8 cellular contexts compared by ENCODE assay signal in the genomic region with DNA sequence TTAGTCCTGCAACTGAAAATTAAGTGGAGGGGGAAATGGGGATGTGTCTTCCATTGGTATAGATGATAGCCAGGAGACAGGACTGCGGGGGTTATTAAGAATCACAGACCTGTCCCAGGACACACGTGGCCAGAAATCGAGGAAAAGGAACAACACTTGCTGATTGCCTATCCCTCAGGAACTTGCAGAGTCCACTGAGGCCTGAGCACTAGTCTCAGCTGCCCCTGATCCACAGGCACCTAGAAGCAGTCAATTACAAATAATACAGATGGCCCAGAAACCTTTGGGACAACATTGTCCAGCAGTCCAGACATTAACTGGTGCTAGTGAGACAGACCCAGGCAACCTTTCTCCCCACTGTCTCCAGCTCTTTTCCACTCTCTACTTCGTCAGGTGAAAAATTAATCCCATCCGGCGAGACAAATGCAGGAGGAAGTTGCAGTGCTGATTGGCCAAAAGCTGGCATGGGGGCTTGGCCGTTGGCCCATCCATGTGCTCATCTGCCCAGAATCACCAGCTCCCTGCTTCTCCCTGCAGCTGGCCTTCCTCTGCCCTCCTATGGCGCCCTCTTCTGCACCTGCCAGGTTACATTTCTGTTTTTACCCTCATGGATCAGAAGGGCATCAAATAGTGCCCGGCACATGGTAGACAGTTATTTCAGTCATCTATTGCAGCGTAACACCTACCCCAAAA. TPM values are rescaled to one million over a fixed set of nuclear protein-coding genes. Genes with fewer than 3 reads are reported as not detected.
DNase-seq lines count a peak whose midpoint lies in the region; ATAC-seq, FAIRE-seq and TF ChIP-seq lines count a peak whose summit lies in the region.

No MANE protein-coding gene starts in this region.

- no peak overlapping the region for H3K4me3 ChIP-seq in keratinocyte (ENCODE audit: control insufficient read depth in 2 of 3, extremely low read depth in 1 of 3, insufficient read depth in 2 of 3, low read depth in 1 of 3, low read length in 3 of 3)
- no peak overlapping the region for H3K4me3 ChIP-seq in testis

- DNase-seq in activated gamma-delta T cell treated with Interleukin-2 at 50 U/mL for 16 hours (peak; percentile 34), activated gamma-delta T cell (lab: John Stamatoyannopoulos, UW) (no peak), NCI-H446 treated with DMSO at 0.1 percent for 48 hours (lab: John Stamatoyannopoulos, UW) (peak; percentile 65), keratinocyte (ENCODE audit: low read depth, low spot score) (no peak), testis (peak; percentile 75)
- DNase-seq in activated T-helper 9 cell treated with anti-CD3 and anti-CD28 coated beads, Interleukin-2, amount 50 U/mL, for 16 hours (ENCODE audit: low read depth) = peak; percentile 21

- peaks cover 20% of the 10 kb centered on the region for H3K4me1 ChIP-seq in keratinocyte (ENCODE audit: control insufficient read depth, extremely low read depth, insufficient read depth, low read length)
- peaks cover 47% of the 10 kb centered on the region for H3K4me1 ChIP-seq in testis

- H3K27ac ChIP-seq in keratinocyte (ENCODE audit: control insufficient read depth, insufficient read depth, low read length) (no peak overlapping the region), testis (peak overlapping the region; percentile 79 to 84)

- H3K4me2 ChIP-seq in keratinocyte (ENCODE audit: control insufficient read depth, extremely low read depth, insufficient read depth, low read depth, low read length) = no peak overlapping the region

- TF ChIP-seq CTCF in keratinocyte (optimal IDR thresholded peaks at IDR 0.05 in 1 of 3, IDR thresholded peaks at IDR 0.05 in 1 of 3, conservative IDR thresholded peaks at IDR 0.05 in 1 of 3; ENCODE audit: extremely low read depth in 1 of 3, insufficient read depth in 2 of 3, low read length in 3 of 3) (peak; percentile 44 to 84 (median 52)), testis (IDR thresholded peaks at IDR 0.05) (peak in 2 of 3 experiments; percentile 18 to 23)

- H3K27me3 ChIP-seq in keratinocyte (ENCODE audit: control insufficient read depth, extremely low read depth, insufficient read depth, low read length) = no peaks in the 10 kb centered on the region
- H3K27me3 ChIP-seq in testis = no peaks in the 10 kb centered on the region

- H3K9me1 ChIP-seq in keratinocyte (ENCODE audit: control insufficient read depth, extremely low read depth, insufficient read depth, low read length) = no peaks in the 10 kb centered on the region

- H3K79me2 ChIP-seq in keratinocyte (ENCODE audit: control insufficient read depth, insufficient read depth, low read length) = peaks cover 14% of the 10 kb centered on the region

- no peaks in the 10 kb centered on the region for H3K36me3 ChIP-seq in keratinocyte (ENCODE audit: control insufficient read depth in 2 of 2, extremely low read depth in 1 of 2, insufficient read depth in 2 of 2, low read length in 2 of 2)
- H3K36me3 ChIP-seq in testis (ENCODE audit: low read depth, missing control alignments) = no peaks in the 10 kb centered on the region

- dilution Hi-C loops in keratinocyte (cut with MboI; ENCODE audit: extremely low pct_ligation_motif_present, low sequenced_read_pairs) = no loop called here

- TF ChIP-seq POLR2A in testis (IDR thresholded peaks at IDR 0.05) = no peak

- no peaks in the 10 kb centered on the region for H4K20me1 ChIP-seq in keratinocyte (ENCODE audit: control insufficient read depth, extremely low read depth, insufficient read depth, low read length)

- intact Hi-C loops in testis (cut with DNase I; ENCODE audit: low total_unique reads) = no loop called here

- H3K9ac ChIP-seq in keratinocyte (ENCODE audit: control insufficient read depth, extremely low read depth, insufficient read depth, low read length) = no peak overlapping the region

- no peak overlapping the region for H2AFZ ChIP-seq in keratinocyte (ENCODE audit: control insufficient read depth, low read length)

- 72 to 80% methylated on average over 10 of the region's 10 CpGs for WGBS in testis, 2 donors

- H3K9me3 ChIP-seq in keratinocyte (ENCODE audit: control insufficient read depth, low read depth, low read length) = no peaks in the 10 kb centered on the region
- H3K9me3 ChIP-seq in testis = no peaks in the 10 kb centered on the region

- no peak for FAIRE-seq in keratinocyte (lab: Jason Lieb, UNC)

- ATAC-seq in esophagus mucosa = no peak
- no peak for ATAC-seq in HG02678 (IDR thresholded peaks at IDR 0.05; ENCODE audit: unreplicated experiment)

RNA-seq across cellular contexts. Expression of a gene that starts 3.5 kb away (rescaled TPM):
- polyA plus RNA-seq in keratinocyte (54.3 to 82.9 TPM (median 55.1 TPM) in 3 replicates), testis (ENCODE audit: insufficient read depth, low read depth, low replicate concordance) (112 TPM)
- 9.5 TPM for polyA plus RNA-seq in keratinocyte (2011; ENCODE audit: low read depth)
- polyA plus RNA-seq in keratinocyte (2011; cell fraction: cytosol; rRNA removed) = 57.6 and 65.9 TPM in 2 replicates
- polyA plus RNA-seq in keratinocyte (2011; cell fraction: nucleus; rRNA removed) = 114 and 120 TPM in 2 replicates
- 60.2 and 84.0 TPM in 2 replicates for polyA plus RNA-seq in keratinocyte (2012; ENCODE audit: low replicate concordance)
- 112 to 184 TPM (median 118 TPM) in 3 replicates for polyA minus RNA-seq in keratinocyte
- polyA minus RNA-seq in keratinocyte (2011; cell fraction: cytosol; rRNA and poly(A)+ RNA removed) = 89.8 TPM
- polyA minus RNA-seq in keratinocyte (2011; cell fraction: nucleus; rRNA and poly(A)+ RNA removed) = 109 and 160 TPM in 2 replicates
- total RNA-seq in testis (100 to 1,000 TPM; 192 to 212 TPM), esophagus mucosa (50.9 TPM)

Comparison
In these comparisons a context has a peak if more than half of its experiments do, and no peak if none do; other contexts are left out.
1. DNase-seq: peak in activated gamma-delta T cell treated with Interleukin-2 at 50 U/mL for 16 hours (single experiment), NCI-H446 treated with DMSO at 0.1 percent for 48 hours (single experiment), activated T-helper 9 cell treated with anti-CD3 and anti-CD28 coated beads, Interleukin-2, amount 50 U/mL, for 16 hours (single experiment) and testis (single experiment); none in activated gamma-delta T cell (single experiment) and keratinocyte (single experiment).